9 cellular contexts compared by ENCODE assay signal in genomic region chr20:51424270-51425041, GRCh38.
DNase-seq lines count a peak whose midpoint lies in the region; ATAC-seq, FAIRE-seq and TF ChIP-seq lines count a peak whose summit lies in the region.
"Had no signal": no experiment of that assay in that cellular context is flagged by ENCODE, and none has a peak within 500 bp of the region (broad histone marks: within the 10 kb centered on the region; RNA-seq: fewer than 3 reads in every experiment).

No MANE protein-coding gene starts in this region.

- no peak for TF ChIP-seq EP300 in GM12878 (IDR thresholded peaks at IDR 0.05; ENCODE audit: borderline replicate concordance in 1 of 2, control insufficient read depth in 1 of 2, low read depth in 2 of 2, low read length in 2 of 2)

- peaks cover 46% of the 10 kb centered on the region for H3K4me1 ChIP-seq in HUES6 (ENCODE audit: control insufficient read depth, insufficient read depth, low read length)
- peaks cover 30% of the 10 kb centered on the region for H3K4me1 ChIP-seq in GM12878 (ENCODE audit: control insufficient read depth, insufficient read depth, low read length)

- H4K20me1 ChIP-seq in GM12878 (ENCODE audit: control insufficient read depth, insufficient read depth) = no peaks in the 10 kb centered on the region

- TF ChIP-seq CTCF in GM12878 (IDR thresholded peaks at IDR 0.05 in 2 of 3, conservative IDR thresholded peaks at IDR 0.05 in 1 of 3; ENCODE audit: control insufficient read depth in 2 of 3, extremely low read depth in 1 of 3, insufficient read depth in 1 of 3, low read depth in 3 of 3, low read length in 3 of 3) = no peak

- no peak for ATAC-seq in GM12878
- ATAC-seq in HG02870 (IDR thresholded peaks at IDR 0.05; ENCODE audit: unreplicated experiment) = no peak

- H3K79me2 ChIP-seq in GM12878 (ENCODE audit: control insufficient read depth, insufficient read depth, low read length) = no peaks in the 10 kb centered on the region; the same call in 1 of the 2 replicates

- H3K9me3 Mint-ChIP-seq in T-helper 2 cell treated with Interferon-gamma antibody and Interleukin-4, amounts not matched to agents 5 μg/mL and 100 μg/mL, for 36 hours = no peaks in the 10 kb centered on the region

- no TSS peak for BruUV-seq in GM12878 (replicated peaks; lab: Mats Ljungman, UMichigan)

- H3K27me3 Mint-ChIP-seq in T-helper 2 cell treated with Interferon-gamma antibody and Interleukin-4, amounts not matched to agents 5 μg/mL and 100 μg/mL, for 36 hours (ENCODE audit: low read depth) = no peaks in the 10 kb centered on the region

- 48% methylated on average over 15 of the region's 15 CpGs for WGBS in GM12878 (ENCODE audit: insufficient coverage, insufficient replicate concordance, low lambda C conversion rate, missing lambda C conversion rate)

- H3K27me3 ChIP-seq in HUES6 (ENCODE audit: control insufficient read depth, insufficient read depth, low read length) = no peaks in the 10 kb centered on the region
- no peaks in the 10 kb centered on the region for H3K27me3 ChIP-seq in GM12878 (replicated peaks in 1 of 2; ENCODE audit: control insufficient read depth in 2 of 2, insufficient read depth in 2 of 2, low read length in 1 of 2)
- peaks cover 1% of the 10 kb centered on the region; the same call in 1 of the 2 replicates for H3K27me3 ChIP-seq in H7 (ENCODE audit: control insufficient read depth, insufficient read depth, low read length)
- H3K27me3 ChIP-seq: SJSA1 had no signal

- H2AFZ ChIP-seq in GM12878 (ENCODE audit: control insufficient read depth, low read depth, low read length) = no peak overlapping the region; the same call in none of the 2 replicates

- H3K4me1 Mint-ChIP-seq in T-helper 2 cell treated with Interferon-gamma antibody and Interleukin-4, amounts not matched to agents 5 μg/mL and 100 μg/mL, for 36 hours (ENCODE audit: low read depth) = peaks cover 43% of the 10 kb centered on the region

- H3K9ac ChIP-seq in HUES6 (ENCODE audit: low read length) = peak overlapping the region; percentile 40
- no peak overlapping the region for H3K9ac ChIP-seq in GM12878 (ENCODE audit: control insufficient read depth, insufficient read depth, low read length)

- POLR2A ChIA-PET in GM12878 (lab: Charles Lee) = no interaction called here

- peak overlapping the region; percentile 5 for H3K4me3 Mint-ChIP-seq in T-helper 2 cell treated with Interferon-gamma antibody and Interleukin-4, amounts not matched to agents 5 μg/mL and 100 μg/mL, for 36 hours

- in situ Hi-C loops in GM12878 (cut with MboI) = loop anchor here (25.0 kb wide), 1 partner anchor 738 kb away; no protein-coding TSS in a partner anchor

- CTCF ChIA-PET in GM12878 (lab: Yijun Ruan, JAX) = interaction anchor here (1.2 kb wide), 1 partner anchor 171 kb away, joined by 4 read pairs; no protein-coding TSS in a partner anchor

- peak overlapping the region; percentile 29; the same call in 1 of the 2 replicates for H3K4me2 ChIP-seq in GM12878 (ENCODE audit: control insufficient read depth, insufficient read depth)

- peaks cover 60% of the 10 kb centered on the region for H3K36me3 Mint-ChIP-seq in T-helper 2 cell treated with Interferon-gamma antibody and Interleukin-4, amounts not matched to agents 5 μg/mL and 100 μg/mL, for 36 hours (ENCODE audit: low read depth)

- TF ChIP-seq POLR2A in GM12878 (IDR thresholded peaks at IDR 0.05; ENCODE audit: low read depth, low read length) = no peak

- peak overlapping the region; percentile 2; the same call in 1 of the 2 replicates for H3K27ac ChIP-seq in HUES6 (ENCODE audit: low read depth, low read length)
- peak overlapping the region; percentile 51 for H3K27ac ChIP-seq in GM12878 (ENCODE audit: control insufficient read depth, insufficient read depth)
- H3K27ac ChIP-seq: SJSA1 had no signal

- FAIRE-seq in GM12878 (lab: Jason Lieb, UNC) = peak; percentile 23

- no peak for TF ChIP-seq RAD21 in GM12878 (IDR thresholded peaks at IDR 0.05; ENCODE audit: insufficient read depth, low read depth, low read length)

- SMC1A ChIA-PET in GM12878 (lab: Charles Lee; ENCODE audit: uncharacterized antibody, unreplicated experiment) = interaction anchor here (0.8 to 2.3 kb wide), 4 partner anchors 11 to 85 kb away, joined by 3 to 7 read pairs (median 4); no protein-coding TSS in a partner anchor

- H3K36me3 ChIP-seq in HUES6 (ENCODE audit: control insufficient read depth, insufficient read depth, low read length) = no peaks in the 10 kb centered on the region
- peaks cover 5 to 6% of the 10 kb centered on the region in 2 experiments for H3K36me3 ChIP-seq in GM12878 (ENCODE audit: control insufficient read depth in 2 of 2, insufficient read depth in 2 of 2, low read length in 1 of 2)
- no peaks in the 10 kb centered on the region for H3K36me3 ChIP-seq in H7 (replicated peaks; ENCODE audit: control insufficient read depth, insufficient read depth, low read length)
- H3K36me3 ChIP-seq: SJSA1 had no signal

- DNase-seq in T-helper 2 cell treated with Interferon-gamma antibody and Interleukin-4, amounts not matched to agents 5 μg/mL and 100 μg/mL, for 36 hours (ENCODE audit: low spot score) = no peak
- DNase-seq in GM12878 (ENCODE audit: low read depth, low spot score) (no peak), SHP77 treated with DMSO at 0.1 percent for 48 hours (lab: John Stamatoyannopoulos, UW) (no peak), H7 (no peak)
- DNase-seq in stimulated activated CD4-positive, alpha-beta T cell treated with anti-CD3 and anti-CD28 coated beads, Interleukin-4, amount 100 ng/mL, for 24 hours = peak; percentile 49
- DNase-seq: NCI-H69 had no signal

- H3K9me3 ChIP-seq in HUES6 (ENCODE audit: control insufficient read depth, insufficient read depth, low read depth, low read length) = no peaks in the 10 kb centered on the region
- no peaks in the 10 kb centered on the region for H3K9me3 ChIP-seq in GM12878 (replicated peaks; ENCODE audit: control insufficient read depth, insufficient read depth, low read length)
- H3K9me3 ChIP-seq: SJSA1 had no signal

- intact Hi-C loops in GM12878 (cut with micrococcal nuclease; ENCODE audit: unreplicated experiment) = no loop called here

- RAD21 ChIA-PET in GM12878 (lab: Charles Lee; ENCODE audit: unreplicated experiment) = interaction anchor here (1.0 kb wide), 1 partner anchor 57 kb away, joined by 3 read pairs; no protein-coding TSS in a partner anchor

- H3K27ac Mint-ChIP-seq in T-helper 2 cell treated with Interferon-gamma antibody and Interleukin-4, amounts not matched to agents 5 μg/mL and 100 μg/mL, for 36 hours = peak overlapping the region; percentile 56

- H3K4me3 ChIP-seq in HUES6 (ENCODE audit: low read depth, low read length) = no peak overlapping the region
- no peak overlapping the region for H3K4me3 ChIP-seq in GM12878
- no peak overlapping the region for H3K4me3 ChIP-seq in H7 (ENCODE audit: insufficient read depth, low read depth, low read length)
- H3K4me3 ChIP-seq: SJSA1 had no signal

TF ChIP-seq in GM12878, 131 proteins besides CTCF, POLR2A, EP300 and RAD21:
- TF ChIP-seq NKRF (conservative IDR thresholded peaks at IDR 0.05) (no peak), E4F1 (IDR thresholded peaks at IDR 0.05; ENCODE audit: borderline replicate concordance, partially characterized antibody) (no peak), MXI1 (IDR thresholded peaks at IDR 0.05; ENCODE audit: low read depth, low read length) (no peak), FOXK2 (IDR thresholded peaks at IDR 0.05) (no peak), NR2C2 (IDR thresholded peaks at IDR 0.05; ENCODE audit: borderline replicate concordance, control insufficient read depth, insufficient read length, low read depth) (no peak)
